Comparison of ENCODE assay signal across 2 cellular contexts in genomic region chr14:75294649-75295033, GRCh38.
TF ChIP-seq lines count a peak whose summit lies in the region.

No MANE protein-coding gene starts in this region.

TF ChIP-seq in HCT116, 20 proteins besides CTCF, POLR2A, EP300 and RAD21:
- no peak for TF ChIP-seq ZNF274 (IDR thresholded peaks at IDR 0.05; ENCODE audit: low read depth, low read length)
- no peak for TF ChIP-seq SP1 (IDR thresholded peaks at IDR 0.05; ENCODE audit: low read depth)
- no peak for TF ChIP-seq EZH2phosphoT487 (IDR thresholded peaks at IDR 0.05; ENCODE audit: borderline replicate concordance)
TF ChIP-seq in HCT116: peak in this region for 0.

TF ChIP-seq in GM12878, 131 proteins besides CTCF, POLR2A, EP300 and RAD21:
- TF ChIP-seq RUNX3 (IDR thresholded peaks at IDR 0.05; ENCODE audit: low read length) (0 out of 2 replicates have a peak, but pooled peaks have one; percentile 1), GATAD2B (conservative IDR thresholded peaks at IDR 0.05; ENCODE audit: low read depth) (peak; percentile 12; the same call in 1 of the 2 replicates), CUX1 (IDR thresholded peaks at IDR 0.05; ENCODE audit: insufficient replicate concordance, low read depth, low read length) (no peak), BCL11A (IDR thresholded peaks at IDR 0.05; ENCODE audit: low read depth, low read length) (no peak)
TF ChIP-seq in GM12878: peak in this region for 2.
